15 cellular contexts compared by ENCODE assay signal in the genomic region with DNA sequence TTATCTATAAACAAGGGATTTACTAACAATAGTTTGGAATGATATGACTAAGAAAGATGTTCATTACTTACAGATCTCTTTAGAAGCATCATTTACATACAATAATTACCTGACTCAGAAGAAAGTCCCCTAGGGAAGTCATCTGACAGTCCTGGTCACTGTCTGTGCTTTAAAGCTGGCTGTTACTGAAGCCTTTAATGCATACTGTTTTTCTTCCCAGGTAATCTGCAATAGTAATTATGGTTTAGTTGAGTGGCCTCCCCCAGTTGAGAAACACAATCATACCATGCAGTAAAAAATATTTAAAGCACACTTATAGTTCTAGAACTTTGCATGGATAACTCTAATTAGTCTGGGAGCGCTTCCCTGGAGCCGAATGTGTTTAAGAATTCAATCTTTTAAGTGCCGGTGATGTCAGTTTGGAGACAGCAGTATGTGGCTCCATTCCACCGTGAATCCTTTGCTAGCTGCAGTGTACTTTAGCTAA.
DNase-seq lines count a peak whose midpoint lies in the region; ATAC-seq and TF ChIP-seq lines count a peak whose summit lies in the region.
"Had no signal": no experiment of that assay in that cellular context is flagged by ENCODE, and none has a peak within 500 bp of the region (broad histone marks: within the 10 kb centered on the region; RNA-seq: fewer than 3 reads in every experiment).

No MANE protein-coding gene starts in this region.

- TF ChIP-seq EP300 in esophagus muscularis mucosa (IDR thresholded peaks at IDR 0.05): no peak

- H3K27ac ChIP-seq in esophagus muscularis mucosa (replicated peaks in 1 of 4) (peak overlapping the region in 3 of 4 donors; percentile 10 to 40 (median 38)), aorta (ENCODE audit: low read depth in 1 of 2, low read length in 2 of 2) (no peak overlapping the region)
- H3K27ac ChIP-seq: brain microvascular endothelial cell, VCaP had no signal

- ATAC-seq in aorta (ENCODE audit: low FRiP score): no peak

- no peak for DNase-seq in activated naive CD4-positive, alpha-beta T cell treated with anti-CD3 and anti-CD28 coated beads, Interleukin-2, amount 10 ng/mL, durations not matched to agents 7 days and 5 days
- DNase-seq in MG63 (peak; percentile 31), esophagus muscularis mucosa (ENCODE audit: extremely low spot score) (no peak), type B pancreatic cell (ENCODE audit: extremely low spot score, unreplicated experiment) (no peak), aorta (no peak), amygdala (lab: John Stamatoyannopoulos, UW) (no peak), NCI-H128 (lab: John Stamatoyannopoulos, UW; ENCODE audit: unreplicated experiment) (no peak)
- DNase-seq: brain microvascular endothelial cell; effector CD8-positive, alpha-beta T cell; naive B cell; NCI-H510A; stomach had no signal

- H3K27me3 ChIP-seq in MG63 (no peaks in the 10 kb centered on the region), esophagus muscularis mucosa (no peaks in the 10 kb centered on the region), aorta (ENCODE audit: control insufficient read depth in 1 of 2, insufficient read depth in 2 of 2, low read length in 1 of 2) (no peaks in the 10 kb centered on the region)
- H3K27me3 ChIP-seq: brain microvascular endothelial cell, stomach had no signal

- intact Hi-C loops in esophagus muscularis mucosa (cut with DNase I) (no loop called here), aorta (cut with DNase I) (no loop called here)

- WGBS in esophagus muscularis mucosa: 41% methylated on average over 4 of the region's 4 CpGs
- WGBS in aorta, 2 donors: 67 to 75% methylated on average over 4 of the region's 4 CpGs

- TF ChIP-seq CTCF in esophagus muscularis mucosa (IDR thresholded peaks at IDR 0.05): no peak
- no peak for TF ChIP-seq CTCF in type B pancreatic cell (conservative IDR thresholded peaks at IDR 0.05)

- H3K36me3 ChIP-seq in MG63 (no peaks in the 10 kb centered on the region), esophagus muscularis mucosa (no peaks in the 10 kb centered on the region), aorta (ENCODE audit: control insufficient read depth in 1 of 2, insufficient read depth in 2 of 2, low read length in 1 of 2) (no peaks in the 10 kb centered on the region)
- H3K36me3 ChIP-seq: brain microvascular endothelial cell, stomach had no signal

- H3K36me3 Mint-ChIP-seq in activated naive CD4-positive, alpha-beta T cell treated with anti-CD3 and anti-CD28 coated beads, Interleukin-2, amount 50 U/mL, for 24 hours: peaks cover 1% of the 10 kb centered on the region
- peaks cover 33% of the 10 kb centered on the region for H3K36me3 Mint-ChIP-seq in activated naive CD4-positive, alpha-beta T cell treated with anti-CD3 and anti-CD28 coated beads, Interleukin-2, amount 10 ng/mL, durations not matched to agents 7 days and 5 days
- peaks cover 5% of the 10 kb centered on the region for H3K36me3 Mint-ChIP-seq in type B pancreatic cell

- no peak overlapping the region for H3K4me3 Mint-ChIP-seq in activated naive CD4-positive, alpha-beta T cell treated with anti-CD3 and anti-CD28 coated beads, Interleukin-2, amount 50 U/mL, for 24 hours
- H3K4me3 Mint-ChIP-seq in activated naive CD4-positive, alpha-beta T cell treated with anti-CD3 and anti-CD28 coated beads, Interleukin-2, amount 10 ng/mL, durations not matched to agents 7 days and 5 days: no peak overlapping the region
- no peak overlapping the region for H3K4me3 Mint-ChIP-seq in type B pancreatic cell
- H3K4me3 Mint-ChIP-seq: CD14-positive monocyte, naive B cell had no signal

- CTCF ChIA-PET in activated naive CD4-positive, alpha-beta T cell treated with anti-CD3 and anti-CD28 coated beads, Interleukin-2, amount 10 ng/mL, durations not matched to agents 7 days and 5 days (lab: Charles Lee): interaction anchor here (0.6 to 1.4 kb wide), 3 partner anchors 107 to 142 kb away, joined by 3 read pairs; no protein-coding TSS in a partner anchor

- H3K9me3 Mint-ChIP-seq in activated naive CD4-positive, alpha-beta T cell treated with anti-CD3 and anti-CD28 coated beads, Interleukin-2, amount 50 U/mL, for 24 hours: no peaks in the 10 kb centered on the region
- H3K9me3 Mint-ChIP-seq in activated naive CD4-positive, alpha-beta T cell treated with anti-CD3 and anti-CD28 coated beads, Interleukin-2, amount 10 ng/mL, durations not matched to agents 7 days and 5 days: no peaks in the 10 kb centered on the region
- no peaks in the 10 kb centered on the region for H3K9me3 Mint-ChIP-seq in type B pancreatic cell

- H3K4me3 ChIP-seq in MG63 (no peak overlapping the region), esophagus muscularis mucosa (no peak overlapping the region), aorta (ENCODE audit: low read length in 2 of 2) (no peak overlapping the region)
- H3K4me3 ChIP-seq: stomach had no signal

- peaks cover 80% of the 10 kb centered on the region for H3K4me1 Mint-ChIP-seq in activated naive CD4-positive, alpha-beta T cell treated with anti-CD3 and anti-CD28 coated beads, Interleukin-2, amount 50 U/mL, for 24 hours
- peaks cover 76% of the 10 kb centered on the region for H3K4me1 Mint-ChIP-seq in activated naive CD4-positive, alpha-beta T cell treated with anti-CD3 and anti-CD28 coated beads, Interleukin-2, amount 10 ng/mL, durations not matched to agents 7 days and 5 days
- H3K4me1 Mint-ChIP-seq in type B pancreatic cell (ENCODE audit: unreplicated experiment): peaks cover 19% of the 10 kb centered on the region

- H3K27ac Mint-ChIP-seq in activated naive CD4-positive, alpha-beta T cell treated with anti-CD3 and anti-CD28 coated beads, Interleukin-2, amount 50 U/mL, for 24 hours: peak overlapping the region; percentile 52
- H3K27ac Mint-ChIP-seq in activated naive CD4-positive, alpha-beta T cell treated with anti-CD3 and anti-CD28 coated beads, Interleukin-2, amount 10 ng/mL, durations not matched to agents 7 days and 5 days: no peak overlapping the region
- H3K27ac Mint-ChIP-seq in type B pancreatic cell: peak overlapping the region; percentile 18
- H3K27ac Mint-ChIP-seq: CD14-positive monocyte, naive B cell had no signal

- H3K9me3 ChIP-seq in MG63 (no peaks in the 10 kb centered on the region), esophagus muscularis mucosa (no peaks in the 10 kb centered on the region), aorta (ENCODE audit: control insufficient read depth, low read length) (no peaks in the 10 kb centered on the region)
- H3K9me3 ChIP-seq: stomach had no signal

- TF ChIP-seq POLR2A in esophagus muscularis mucosa (IDR thresholded peaks at IDR 0.05; ENCODE audit: low read depth): no peak

- H3K27me3 Mint-ChIP-seq in activated naive CD4-positive, alpha-beta T cell treated with anti-CD3 and anti-CD28 coated beads, Interleukin-2, amount 50 U/mL, for 24 hours: no peaks in the 10 kb centered on the region
- H3K27me3 Mint-ChIP-seq in activated naive CD4-positive, alpha-beta T cell treated with anti-CD3 and anti-CD28 coated beads, Interleukin-2, amount 10 ng/mL, durations not matched to agents 7 days and 5 days: no peaks in the 10 kb centered on the region
- no peaks in the 10 kb centered on the region for H3K27me3 Mint-ChIP-seq in type B pancreatic cell

- peaks cover 0 to 52% (median 36%) of the 10 kb centered on the region in 4 donors for H3K4me1 ChIP-seq in esophagus muscularis mucosa
- no peaks in the 10 kb centered on the region for H3K4me1 ChIP-seq in aorta (ENCODE audit: control insufficient read depth in 1 of 2, insufficient read depth in 2 of 2, low read length in 2 of 2)

Comparison
In these comparisons a context has a peak if more than half of its experiments do, and no peak if none do; other contexts are left out.
1. H3K27ac ChIP-seq: peak in esophagus muscularis mucosa (3 of 4); none in aorta (0 of 2).